In the genomic region with DNA sequence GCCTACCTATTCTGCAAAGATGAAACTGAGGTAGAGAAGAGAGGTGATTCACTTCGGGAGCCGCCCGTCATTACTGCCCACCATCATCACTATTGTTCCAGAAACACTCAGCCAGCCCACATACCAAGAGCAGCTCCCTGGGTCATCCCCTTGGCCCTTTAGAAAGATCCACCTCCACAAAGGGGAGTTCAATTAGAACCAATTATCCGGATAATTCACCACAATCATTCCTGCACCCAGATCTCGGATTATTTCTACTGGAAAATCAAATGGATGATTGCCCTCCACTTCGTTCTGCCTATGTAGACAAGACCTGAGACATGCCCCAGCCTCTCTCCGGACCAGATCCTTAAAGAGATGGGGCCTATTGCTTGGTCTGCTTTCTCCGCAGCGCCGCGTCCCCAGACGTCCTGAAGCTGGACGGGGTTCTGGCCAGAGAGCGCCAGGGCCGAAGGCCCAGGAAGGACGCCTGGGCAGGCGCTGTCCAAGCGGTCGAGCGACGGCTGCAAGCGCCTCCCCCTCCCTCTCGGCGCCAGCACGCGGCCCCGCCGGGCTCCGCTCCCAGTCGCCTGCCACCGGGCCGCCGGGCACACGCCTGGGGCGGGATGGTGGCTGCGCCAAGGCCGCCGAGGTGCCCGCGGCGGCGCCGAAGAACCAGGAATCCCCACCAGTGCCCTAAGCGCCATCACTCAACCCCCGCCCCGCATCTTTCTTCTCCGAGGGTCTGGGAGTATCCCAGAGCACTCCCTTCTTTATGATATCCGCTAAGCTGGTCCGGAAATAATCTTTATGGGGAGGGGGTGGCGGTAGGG, we compare ENCODE assay signal across 10 cellular contexts. TPM values are rescaled to one million over a fixed set of nuclear protein-coding genes. Genes with fewer than 3 reads are reported as not detected.
DNase-seq lines count a peak whose midpoint lies in the region; ATAC-seq and TF ChIP-seq lines count a peak whose summit lies in the region.
"Had no signal": no experiment of that assay in that cellular context is flagged by ENCODE, and none has a peak within 500 bp of the region (broad histone marks: within the 10 kb centered on the region; RNA-seq: fewer than 3 reads in every experiment).

No MANE protein-coding gene starts in this region.

- H3K36me3 Mint-ChIP-seq in brain (peaks cover 4% of the 10 kb centered on the region), memory B cell (no peaks in the 10 kb centered on the region)

- TF ChIP-seq CTCF in brain (conservative IDR thresholded peaks at IDR 0.05), result no peak

- H3K4me3 Mint-ChIP-seq in brain (peak overlapping the region; percentile 85 to 100 (median 94)), memory B cell (peak overlapping the region; percentile 68)

- H3K9me3 Mint-ChIP-seq in brain (peaks cover 0 to 12% (median 0%) of the 10 kb centered on the region in 5 experiments), memory B cell (peaks cover 1% of the 10 kb centered on the region)

- DNase-seq in DMS79 (lab: John Stamatoyannopoulos, UW) (peak; percentile 30), NCI-H1105 (lab: John Stamatoyannopoulos, UW) (peak; percentile 49), memory B cell (ENCODE audit: low spot score in 2 of 2) (no peak), KBM-7 (no peak)
- DNase-seq: heart left ventricle, T-helper 2 cell had no signal

- H3K27me3 Mint-ChIP-seq in brain (peaks cover 60% of the 10 kb centered on the region), memory B cell (peaks cover 37% of the 10 kb centered on the region)

- in situ Hi-C loops in KBM-7 (cut with MboI; ENCODE audit: low pct_unique_long_range_greater_than_20kb, low sequenced_read_pairs), result no loop called here

- no peak for ATAC-seq in memory B cell (ENCODE audit: low read depth)
- ATAC-seq in HG02759 (IDR thresholded peaks at IDR 0.05; ENCODE audit: unreplicated experiment), result no peak
- no peak for ATAC-seq in HG03025 (IDR thresholded peaks at IDR 0.05; ENCODE audit: low FRiP score, unreplicated experiment)
- no peak for ATAC-seq in HG03039 (IDR thresholded peaks at IDR 0.05; ENCODE audit: unreplicated experiment)

- peaks cover 76% of the 10 kb centered on the region for H3K4me1 Mint-ChIP-seq in brain
- peaks cover 14% of the 10 kb centered on the region for H3K4me1 Mint-ChIP-seq in memory B cell

- peak overlapping the region in 4 of 5 experiments; percentile 33 to 96 (median 94) for H3K27ac Mint-ChIP-seq in brain
- H3K27ac Mint-ChIP-seq in memory B cell, result peak overlapping the region; percentile 68

RNA-seq across cellular contexts. Expression of gene ASCL1, which starts 1.3 kb away (rescaled TPM):
- 368 TPM for polyA plus RNA-seq in brain (ENCODE audit: insufficient read depth, low read depth, low replicate concordance)
- polyA plus RNA-seq: heart left ventricle had no signal

RNA-seq across cellular contexts. Expression of gene PAH, which starts 39.1 kb away (rescaled TPM):
- 1.6 TPM for polyA plus RNA-seq in brain (ENCODE audit: insufficient read depth, low read depth, low replicate concordance)

Comparison
In these comparisons a context has a peak if more than half of its experiments do, and no peak if none do; other contexts are left out.
1. DNase-seq: peak in DMS79 (single experiment) and NCI-H1105 (single experiment); none in memory B cell (0 of 2) and KBM-7 (single experiment).